8 cellular contexts compared by ENCODE assay signal in the genomic region with DNA sequence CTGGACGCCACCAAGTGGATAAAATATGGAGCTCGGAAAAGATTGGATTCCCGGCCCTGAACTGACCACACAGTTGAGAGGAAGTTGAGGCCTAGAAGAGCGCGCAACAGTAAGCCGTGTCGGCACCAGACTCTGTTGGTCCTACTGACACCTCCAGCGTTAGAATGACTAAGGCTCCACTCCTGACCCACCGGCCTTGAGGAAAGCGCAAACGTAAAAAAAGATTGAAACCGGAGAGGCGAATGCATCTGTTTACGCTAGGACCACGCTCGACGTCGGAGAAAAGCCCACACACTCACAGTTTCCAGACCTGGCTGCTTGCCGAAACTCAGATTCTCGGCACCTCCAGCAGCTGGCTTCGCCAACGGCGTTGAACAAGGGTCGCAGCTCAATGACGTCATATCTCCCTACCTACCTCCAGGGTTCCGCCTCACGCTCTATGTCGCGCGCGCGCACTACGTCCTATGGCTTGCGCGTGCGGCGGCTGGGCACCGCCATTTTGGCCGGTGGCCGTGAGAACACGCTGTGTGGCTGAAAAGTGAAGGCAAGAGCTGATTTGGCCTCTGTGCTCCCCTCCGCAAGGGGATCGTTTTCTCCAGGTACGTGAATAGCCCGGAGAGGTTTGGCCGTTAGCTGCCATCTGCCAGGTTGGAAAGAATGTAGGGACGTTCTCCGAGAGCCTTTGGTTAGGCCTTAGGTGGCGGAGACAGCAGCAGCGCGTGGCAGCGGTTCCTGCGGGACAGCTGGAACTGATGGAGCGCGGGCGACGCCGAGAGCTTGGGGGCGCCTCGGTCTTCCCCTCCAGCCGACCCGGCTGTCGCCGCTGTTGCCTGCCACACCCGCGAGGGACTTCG. TPM values are rescaled to one million over a fixed set of nuclear protein-coding genes. Genes with fewer than 3 reads are reported as not detected.
A peak's percentile ranks its signal among the peaks of the same experiment; 100 is the strongest.
DNase-seq lines count a peak whose midpoint lies in the region; ATAC-seq and TF ChIP-seq lines count a peak whose summit lies in the region.

Gene ABCE1 (plus strand): TSS at position 491 of the 854 bp plus-strand sequence. CDS start 6,102 bp downstream, outside the sequence.
A gene with protein sequence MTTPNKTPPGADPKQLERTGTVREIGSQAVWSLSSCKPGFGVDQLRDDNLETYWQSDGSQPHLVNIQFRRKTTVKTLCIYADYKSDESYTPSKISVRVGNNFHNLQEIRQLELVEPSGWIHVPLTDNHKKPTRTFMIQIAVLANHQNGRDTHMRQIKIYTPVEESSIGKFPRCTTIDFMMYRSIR (minus strand): TSS at position 376 of the 854 bp plus-strand sequence. CDS start 2,097 bp downstream, outside the sequence.

- no peaks in the 10 kb centered on the region for H3K9me3 Mint-ChIP-seq in activated naive CD4-positive, alpha-beta T cell treated with anti-CD3 and anti-CD28 coated beads, Interleukin-2, amount 50 U/mL, for 24 hours

- peaks cover 29% of the 10 kb centered on the region for H3K36me3 Mint-ChIP-seq in activated naive CD4-positive, alpha-beta T cell treated with anti-CD3 and anti-CD28 coated beads, Interleukin-2, amount 50 U/mL, for 24 hours

- peak within 1 kb of the TSS; percentile 99 for H3K27ac Mint-ChIP-seq in activated naive CD4-positive, alpha-beta T cell treated with anti-CD3 and anti-CD28 coated beads, Interleukin-2, amount 50 U/mL, for 24 hours

- DNase-seq in NCI-H1092 (lab: John Stamatoyannopoulos, UW), result peak; percentile 98
- DNase-seq in globus pallidus (ENCODE audit: low spot score), result peak; percentile 92
- peak; percentile 88 for DNase-seq in occipital lobe (lab: John Stamatoyannopoulos, UW)

- ATAC-seq in HG02610 (IDR thresholded peaks at IDR 0.05; ENCODE audit: unreplicated experiment) (peak; percentile 72), SK-N-SH treated with all-trans-retinoic acid at 6 μM for 48 hours (peak; percentile 94)

- no peaks in the 10 kb centered on the region for H3K27me3 Mint-ChIP-seq in activated naive CD4-positive, alpha-beta T cell treated with anti-CD3 and anti-CD28 coated beads, Interleukin-2, amount 50 U/mL, for 24 hours

- H3K27ac ChIP-seq in temporal lobe (ENCODE audit: low read depth, low read length), result peak within 1 kb of the TSS; percentile 84

- peaks cover 37% of the 10 kb centered on the region for H3K4me1 Mint-ChIP-seq in activated naive CD4-positive, alpha-beta T cell treated with anti-CD3 and anti-CD28 coated beads, Interleukin-2, amount 50 U/mL, for 24 hours

- peak within 1 kb of the TSS; percentile 98 for H3K4me3 Mint-ChIP-seq in activated naive CD4-positive, alpha-beta T cell treated with anti-CD3 and anti-CD28 coated beads, Interleukin-2, amount 50 U/mL, for 24 hours

- peak within 1 kb of the TSS; percentile 72 for H3K4me3 ChIP-seq in GM08714 (ENCODE audit: low read length)

TF ChIP-seq in SK-N-SH treated with all-trans-retinoic acid at 6 μM for 48 hours, 23 proteins besides CTCF, POLR2A, EP300 and RAD21:
- TF ChIP-seq ZNF70 (CRISPR knock-in tag; IDR thresholded peaks at IDR 0.05), result peak; percentile 44; the same call in 1 of the 2 replicates
- peak; percentile 93 for TF ChIP-seq CREB5 (CRISPR knock-in tag; IDR thresholded peaks at IDR 0.05; ENCODE audit: low read depth)
- TF ChIP-seq TCF4 (CRISPR knock-in tag; IDR thresholded peaks at IDR 0.05; ENCODE audit: borderline replicate concordance), result peak; percentile 43; the same call in 1 of the 2 replicates
- TF ChIP-seq TSHZ2 (CRISPR knock-in tag; IDR thresholded peaks at IDR 0.05), result peak; percentile 79; the same call in 1 of the 2 replicates
- TF ChIP-seq RARB (CRISPR knock-in tag; IDR thresholded peaks at IDR 0.05), result no peak
- TF ChIP-seq SNAI2 (CRISPR knock-in tag; IDR thresholded peaks at IDR 0.05), result peak; percentile 87; the same call in 1 of the 2 replicates
- peak; percentile 66; the same call in 1 of the 2 replicates for TF ChIP-seq ZFP30 (CRISPR knock-in tag; IDR thresholded peaks at IDR 0.05)
- peak; percentile 96 for TF ChIP-seq ZNF565 (CRISPR knock-in tag; conservative IDR thresholded peaks at IDR 0.05; ENCODE audit: low read depth)
- peak; percentile 95 for TF ChIP-seq CSDC2 (CRISPR knock-in tag; IDR thresholded peaks at IDR 0.05)
- TF ChIP-seq PPARA (CRISPR knock-in tag; IDR thresholded peaks at IDR 0.05; ENCODE audit: borderline replicate concordance), result no peak; the same call in 1 of the 2 replicates
- TF ChIP-seq BACH2 (CRISPR knock-in tag; IDR thresholded peaks at IDR 0.05; ENCODE audit: borderline replicate concordance), result peak; percentile 90
- TF ChIP-seq ZFP3 (CRISPR knock-in tag; IDR thresholded peaks at IDR 0.05), result peak; percentile 77; the same call in 1 of the 2 replicates
- TF ChIP-seq GLIS3 (CRISPR knock-in tag; IDR thresholded peaks at IDR 0.05), result no peak
- 0 out of 2 replicates have a peak, but pooled peaks have one; percentile 37 for TF ChIP-seq ZNF8 (CRISPR knock-in tag; IDR thresholded peaks at IDR 0.05)
- TF ChIP-seq, protein P1, sequence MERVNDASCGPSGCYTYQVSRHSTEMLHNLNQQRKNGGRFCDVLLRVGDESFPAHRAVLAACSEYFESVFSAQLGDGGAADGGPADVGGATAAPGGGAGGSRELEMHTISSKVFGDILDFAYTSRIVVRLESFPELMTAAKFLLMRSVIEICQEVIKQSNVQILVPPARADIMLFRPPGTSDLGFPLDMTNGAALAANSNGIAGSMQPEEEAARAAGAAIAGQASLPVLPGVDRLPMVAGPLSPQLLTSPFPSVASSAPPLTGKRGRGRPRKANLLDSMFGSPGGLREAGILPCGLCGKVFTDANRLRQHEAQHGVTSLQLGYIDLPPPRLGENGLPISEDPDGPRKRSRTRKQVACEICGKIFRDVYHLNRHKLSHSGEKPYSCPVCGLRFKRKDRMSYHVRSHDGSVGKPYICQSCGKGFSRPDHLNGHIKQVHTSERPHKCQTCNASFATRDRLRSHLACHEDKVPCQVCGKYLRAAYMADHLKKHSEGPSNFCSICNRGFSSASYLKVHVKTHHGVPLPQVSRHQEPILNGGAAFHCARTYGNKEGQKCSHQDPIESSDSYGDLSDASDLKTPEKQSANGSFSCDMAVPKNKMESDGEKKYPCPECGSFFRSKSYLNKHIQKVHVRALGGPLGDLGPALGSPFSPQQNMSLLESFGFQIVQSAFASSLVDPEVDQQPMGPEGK (CRISPR knock-in tag; IDR thresholded peaks at IDR 0.05; ENCODE audit: borderline replicate concordance), result no peak
TF ChIP-seq in SK-N-SH treated with all-trans-retinoic acid at 6 μM for 48 hours: peak in this region for 11.

RNA-seq across cellular contexts. Expression of gene ABCE1, which starts in this region (rescaled TPM):
- total RNA-seq in occipital lobe, result 137 TPM
- total RNA-seq in temporal lobe, result 105 TPM

RNA-seq across cellular contexts. Expression of the second gene that starts in this region (rescaled TPM):
- 41.5 TPM for total RNA-seq in occipital lobe
- 29.0 TPM for total RNA-seq in temporal lobe

Comparison
In these comparisons a context has a peak if more than half of its experiments do, and no peak if none do; other contexts are left out.
1. Peak in every context shown above with its lines: DNase-seq, ATAC-seq, H3K4me3 ChIP-seq and H3K27ac ChIP-seq.